ENCODE assay signal across 8 cellular contexts in genomic region chr22:46578824-46579561, GRCh38. TPM values are rescaled to one million over a fixed set of nuclear protein-coding genes. Genes with fewer than 3 reads are reported as not detected.
DNase-seq lines count a peak whose midpoint lies in the region; ATAC-seq and TF ChIP-seq lines count a peak whose summit lies in the region.
"Had no signal": no experiment of that assay in that cellular context is flagged by ENCODE, and none has a peak within 500 bp of the region (broad histone marks: within the 10 kb centered on the region; RNA-seq: fewer than 3 reads in every experiment).

No MANE protein-coding gene starts in this region.

- no peaks in the 10 kb centered on the region for H3K36me3 Mint-ChIP-seq in HFFc6 (ENCODE audit: low read depth)
- H3K36me3 Mint-ChIP-seq in stimulated activated effector memory CD8-positive, alpha-beta T cell treated with anti-CD3 and anti-CD28 coated beads, Interleukin-12 subunit alpha, Interleukin-12 subunit beta, amount 100 ng/mL, for 72 hours = peaks cover 19% of the 10 kb centered on the region

- H3K9me3 ChIP-seq in adipocyte (ENCODE audit: control insufficient read depth, low read length) (no peaks in the 10 kb centered on the region), hepatocyte (ENCODE audit: low read depth) (no peaks in the 10 kb centered on the region)

- peak overlapping the region; percentile 86 for H3K4me3 ChIP-seq in adipocyte (ENCODE audit: low read length)
- H3K4me3 ChIP-seq in hepatocyte = no peak overlapping the region

- peaks cover 14% of the 10 kb centered on the region for H3K4me1 Mint-ChIP-seq in HFFc6 (ENCODE audit: low read depth)
- H3K4me1 Mint-ChIP-seq in stimulated activated effector memory CD8-positive, alpha-beta T cell treated with anti-CD3 and anti-CD28 coated beads, Interleukin-12 subunit alpha, Interleukin-12 subunit beta, amount 100 ng/mL, for 72 hours = peaks cover 62% of the 10 kb centered on the region

- peak overlapping the region; percentile 87 for H3K9ac ChIP-seq in adipocyte (ENCODE audit: low read length)

- H3K27me3 ChIP-seq in adipocyte (replicated peaks; ENCODE audit: control insufficient read depth, insufficient read depth, low read length) (no peaks in the 10 kb centered on the region), hepatocyte (no peaks in the 10 kb centered on the region)

- no peak for TF ChIP-seq POLR2A in GM18505 (IDR thresholded peaks at IDR 0.05; ENCODE audit: borderline replicate concordance, extremely low read depth, insufficient read depth, insufficient read length)

- H3K27ac Mint-ChIP-seq in HFFc6 = no peak overlapping the region
- H3K27ac Mint-ChIP-seq in stimulated activated effector memory CD8-positive, alpha-beta T cell treated with anti-CD3 and anti-CD28 coated beads, Interleukin-12 subunit alpha, Interleukin-12 subunit beta, amount 100 ng/mL, for 72 hours = peak overlapping the region; percentile 86

- peak overlapping the region; percentile 71 for H3K27ac ChIP-seq in hepatocyte

- no peak overlapping the region for H2AFZ ChIP-seq in hepatocyte

- peak overlapping the region; percentile 55; the same call in 1 of the 2 replicates for H3K4me3 Mint-ChIP-seq in HFFc6
- peak overlapping the region; percentile 88 for H3K4me3 Mint-ChIP-seq in stimulated activated effector memory CD8-positive, alpha-beta T cell treated with anti-CD3 and anti-CD28 coated beads, Interleukin-12 subunit alpha, Interleukin-12 subunit beta, amount 100 ng/mL, for 72 hours

- no peak for DNase-seq in HFFc6
- DNase-seq in adipocyte (ENCODE audit: low read depth) = no peak
- peak; percentile 56 for DNase-seq in hepatocyte (ENCODE audit: low spot score)
- DNase-seq in stimulated activated effector memory CD8-positive, alpha-beta T cell treated with anti-CD3 and anti-CD28 coated beads, Interleukin-12 subunit alpha, Interleukin-12 subunit beta, amount 100 ng/mL, for 72 hours (ENCODE audit: low spot score in 2 of 2) = no peak
- DNase-seq in SIG-M5 treated with dmso at 0.1 percent for 504 hours (lab: John Stamatoyannopoulos, UW; ENCODE audit: unreplicated experiment) = no peak

- H3K79me2 ChIP-seq in hepatocyte = peaks cover 60% of the 10 kb centered on the region

- no peak for TF ChIP-seq CTCF in HFFc6 (IDR thresholded peaks at IDR 0.05)
- no peak for TF ChIP-seq CTCF in hepatocyte (IDR thresholded peaks at IDR 0.05; ENCODE audit: poor library complexity)

- WGBS in hepatocyte (ENCODE audit: low lambda C conversion rate, missing lambda C conversion rate) = 50% methylated on average over 15 of the region's 15 CpGs

- peak overlapping the region; percentile 97 for H3K4me2 ChIP-seq in hepatocyte

- H4K20me1 ChIP-seq in hepatocyte (ENCODE audit: insufficient read depth, poor library complexity, severe bottlenecking) = peaks cover 24% of the 10 kb centered on the region

- H3K9me2 ChIP-seq in hepatocyte (replicated peaks; ENCODE audit: insufficient read depth) = no peaks in the 10 kb centered on the region

- H3K36me3 ChIP-seq in adipocyte (ENCODE audit: control insufficient read depth, insufficient read depth, low read length, severe bottlenecking) (no peaks in the 10 kb centered on the region), hepatocyte (replicated peaks; ENCODE audit: insufficient read depth, low read depth) (no peaks in the 10 kb centered on the region)

- peaks cover 7% of the 10 kb centered on the region for H3K27me3 Mint-ChIP-seq in HFFc6 (ENCODE audit: insufficient read depth)

- H3K4me1 ChIP-seq in adipocyte (ENCODE audit: control insufficient read depth, insufficient read depth, low read length) (peaks cover 30% of the 10 kb centered on the region), hepatocyte (ENCODE audit: insufficient read depth) (peaks cover 65% of the 10 kb centered on the region)

- no peaks in the 10 kb centered on the region for H3K9me3 Mint-ChIP-seq in HFFc6
- no peaks in the 10 kb centered on the region for H3K9me3 Mint-ChIP-seq in stimulated activated effector memory CD8-positive, alpha-beta T cell treated with anti-CD3 and anti-CD28 coated beads, Interleukin-12 subunit alpha, Interleukin-12 subunit beta, amount 100 ng/mL, for 72 hours

- ATAC-seq in stimulated activated effector memory CD8-positive, alpha-beta T cell treated with anti-CD3 and anti-CD28 coated beads, Interleukin-12 subunit alpha, Interleukin-12 subunit beta, amount 100 ng/mL, for 72 hours = no peak
- ATAC-seq in HG02840 (IDR thresholded peaks at IDR 0.05; ENCODE audit: low FRiP score, unreplicated experiment) (no peak), GM18505 (IDR thresholded peaks at IDR 0.05; ENCODE audit: unreplicated experiment) (no peak)
- ATAC-seq: Panc1 had no signal

RNA-seq across cellular contexts. Expression of gene GRAMD4, which starts 41.2 kb away (rescaled TPM):
- total RNA-seq in HFFc6 (2021; fragmentation: NEBNext Ultra II Directional; extraction: Animal tissue kit (Norgen Biotek cat#: 25700)) = 10 to 100 TPM in 3 of 6 experiments, 1 to 10 TPM in 3; 6.8 to 16.3 (median 9.5) TPM
- 21.2 and 21.8 TPM in 2 replicates for total RNA-seq in hepatocyte
- 31.0 and 32.6 TPM in 2 replicates for polyA plus RNA-seq in hepatocyte

RNA-seq across cellular contexts. Expression of gene CELSR1, which starts 41.6 kb away (rescaled TPM):
- total RNA-seq in HFFc6 (2021; fragmentation: NEBNext Ultra II Directional; extraction: Animal tissue kit (Norgen Biotek cat#: 25700)) = 1 to 10 TPM; 4.7 to 8.2 (median 6.5) TPM
- total RNA-seq in hepatocyte = 5.8 and 8.7 TPM in 2 replicates
- 3.0 and 4.9 TPM in 2 replicates for polyA plus RNA-seq in hepatocyte
